Comparison of ENCODE assay signal across 17 cellular contexts in genomic region chr4:40201898-40202297, GRCh38. TPM values are rescaled to one million over a fixed set of nuclear protein-coding genes. Genes with fewer than 3 reads are reported as not detected.
DNase-seq lines count a peak whose midpoint lies in the region; ATAC-seq and TF ChIP-seq lines count a peak whose summit lies in the region.
"Had no signal": no experiment of that assay in that cellular context is flagged by ENCODE, and none has a peak within 500 bp of the region (broad histone marks: within the 10 kb centered on the region; RNA-seq: fewer than 3 reads in every experiment).

No MANE protein-coding gene starts in this region.

- no peak for TF ChIP-seq POLR2A in spleen (IDR thresholded peaks at IDR 0.05)

- H2AFZ ChIP-seq in Karpas-422 (ENCODE audit: low read length), result no peak overlapping the region

- H3K9me3 Mint-ChIP-seq in activated CD4-positive, alpha-beta T cell treated with anti-CD3 and anti-CD28 coated beads for 36 hours (ENCODE audit: low read depth), result no peaks in the 10 kb centered on the region
- H3K9me3 Mint-ChIP-seq in activated T-helper 2 cell treated with anti-CD3 and anti-CD28 coated beads, Interferon-gamma antibody, Interleukin-2, Interleukin-4, amounts not matched to agents 10 μg/mL and 5 μg/mL and 100 μg/mL, durations not matched to agents 14 hours and 24 hours and 36 hours, result no peaks in the 10 kb centered on the region
- H3K9me3 Mint-ChIP-seq: GM23338 had no signal

- H3K27me3 Mint-ChIP-seq in activated CD4-positive, alpha-beta T cell treated with anti-CD3 and anti-CD28 coated beads for 36 hours, result no peaks in the 10 kb centered on the region
- no peaks in the 10 kb centered on the region for H3K27me3 Mint-ChIP-seq in activated T-helper 2 cell treated with anti-CD3 and anti-CD28 coated beads, Interferon-gamma antibody, Interleukin-2, Interleukin-4, amounts not matched to agents 10 μg/mL and 5 μg/mL and 100 μg/mL, durations not matched to agents 14 hours and 24 hours and 36 hours (ENCODE audit: low read depth)

- no peaks in the 10 kb centered on the region for H3K9me3 ChIP-seq in Karpas-422 (ENCODE audit: low read length)
- H3K9me3 ChIP-seq in spleen, result no peaks in the 10 kb centered on the region
- H3K9me3 ChIP-seq: thoracic aorta had no signal

- H3K27ac ChIP-seq in Karpas-422 (ENCODE audit: low read length), result peak overlapping the region; percentile 98
- peak overlapping the region; percentile 51 to 94 (median 89) for H3K27ac ChIP-seq in spleen
- H3K27ac ChIP-seq: thoracic aorta had no signal

- DNase-seq in activated CD4-positive, alpha-beta T cell treated with anti-CD3 and anti-CD28 coated beads for 36 hours, result peak; percentile 33
- DNase-seq in activated CD4-positive, alpha-beta T cell treated with anti-CD3 and anti-CD28 coated beads, Interleukin-2, amount 50 U/mL, for 4 hours, result no peak
- DNase-seq in Karpas-422 (no peak), spleen (no peak), COLO829 (ENCODE audit: low spot score) (no peak), CD1c-positive myeloid dendritic cell (ENCODE audit: extremely low spot score) (no peak), NCI-H1105 treated with DMSO at 0.1 percent for 48 hours (lab: John Stamatoyannopoulos, UW) (no peak)
- DNase-seq in activated T-helper 2 cell treated with anti-CD3 and anti-CD28 coated beads, Interferon-gamma antibody, Interleukin-2, Interleukin-4, amounts not matched to agents 10 μg/mL and 5 μg/mL and 100 μg/mL, durations not matched to agents 14 hours and 24 hours and 36 hours (ENCODE audit: low spot score), result no peak
- DNase-seq: Calu3; NCI-H2081; NCI-H748 treated with DMSO at 0.1 percent for 48 hours; stimulated activated CD4-positive, alpha-beta T cell treated with anti-CD3 and anti-CD28 coated beads, Interleukin-12 subunit alpha, Interleukin-12 subunit beta, amount 100 ng/mL, for 4 hours had no signal

- peaks cover 9% of the 10 kb centered on the region; the same call in 1 of the 2 replicates for H3K36me3 ChIP-seq in Karpas-422 (ENCODE audit: insufficient read depth, low read length)
- peaks cover 0 to 5% (median 0%) of the 10 kb centered on the region in 6 donors for H3K36me3 ChIP-seq in spleen
- H3K36me3 ChIP-seq: thoracic aorta had no signal

- ATAC-seq in activated CD4-positive, alpha-beta T cell treated with anti-CD3 and anti-CD28 coated beads for 36 hours, result no peak
- ATAC-seq: GM23338, Right ventricle myocardium inferior had no signal

- CTCF ChIA-PET in activated CD4-positive, alpha-beta T cell treated with anti-CD3 and anti-CD28 coated beads for 36 hours (lab: Charles Lee), result interaction anchor here (1.4 to 1.6 kb wide), 2 partner anchors 108 to 115 kb away, joined by 5 to 6 read pairs; no protein-coding TSS in a partner anchor

- POLR2A ChIA-PET in activated CD4-positive, alpha-beta T cell treated with anti-CD3 and anti-CD28 coated beads for 36 hours (lab: Charles Lee), result interaction anchor here (0.8 to 1.1 kb wide), 3 partner anchors 9 to 36 kb away, joined by 3 to 4 read pairs (median 4); no protein-coding TSS in a partner anchor

- peak overlapping the region; percentile 87 for H3K4me3 ChIP-seq in Karpas-422 (ENCODE audit: low read length)
- H3K4me3 ChIP-seq in spleen, result peak overlapping the region in 6 of 8 donors; percentile 10 to 79 (median 56)
- H3K4me3 ChIP-seq: GM23338 had no signal

- no peaks in the 10 kb centered on the region for H3K9me2 ChIP-seq in Karpas-422 (replicated peaks; ENCODE audit: insufficient read depth, low read length)

- peaks cover 98% of the 10 kb centered on the region for H3K79me2 ChIP-seq in Karpas-422 (ENCODE audit: low read length)

- H4K20me1 ChIP-seq in Karpas-422 (ENCODE audit: insufficient read depth, low read depth, low read length), result no peaks in the 10 kb centered on the region; the same call in 1 of the 2 replicates

- peak overlapping the region; percentile 91 for H3K9ac ChIP-seq in Karpas-422 (ENCODE audit: low read length)

- WGBS in spleen, 5 donors, result 70 to 85% (median 74%) methylated on average over 4 of the region's 4 CpGs

- intact Hi-C loops in activated CD4-positive, alpha-beta T cell treated with anti-CD3 and anti-CD28 coated beads for 36 hours (cut with DNase I, micrococcal nuclease), result loop anchor here (2.0 to 10.0 kb wide), 6 partner anchors 49 to 1017 kb away; partner anchors contain the start of genes N4BP2 (in 1 of the 2) and WDR19 (in 1 of the 2)
- intact Hi-C loops in activated T-helper 2 cell treated with anti-CD3 and anti-CD28 coated beads, Interferon-gamma antibody, Interleukin-2, Interleukin-4, amounts not matched to agents 10 μg/mL and 5 μg/mL and 100 μg/mL, durations not matched to agents 14 hours and 24 hours and 36 hours (cut with micrococcal nuclease), result loop anchor here (1.0 to 10.0 kb wide), 9 partner anchors 17 to 745 kb away; partner anchors contain the start of genes LIAS, RPL9 and UBE2K
- intact Hi-C loops in spleen (cut with DNase I; ENCODE audit: low total_unique reads), result no loop called here

- peaks cover 41% of the 10 kb centered on the region for H3K4me1 Mint-ChIP-seq in activated CD4-positive, alpha-beta T cell treated with anti-CD3 and anti-CD28 coated beads for 36 hours
- peaks cover 53% of the 10 kb centered on the region for H3K4me1 Mint-ChIP-seq in activated T-helper 2 cell treated with anti-CD3 and anti-CD28 coated beads, Interferon-gamma antibody, Interleukin-2, Interleukin-4, amounts not matched to agents 10 μg/mL and 5 μg/mL and 100 μg/mL, durations not matched to agents 14 hours and 24 hours and 36 hours (ENCODE audit: low read depth)

- H3K4me3 Mint-ChIP-seq in activated CD4-positive, alpha-beta T cell treated with anti-CD3 and anti-CD28 coated beads for 36 hours, result peak overlapping the region; percentile 98
- peak overlapping the region; percentile 90 for H3K4me3 Mint-ChIP-seq in activated T-helper 2 cell treated with anti-CD3 and anti-CD28 coated beads, Interferon-gamma antibody, Interleukin-2, Interleukin-4, amounts not matched to agents 10 μg/mL and 5 μg/mL and 100 μg/mL, durations not matched to agents 14 hours and 24 hours and 36 hours (ENCODE audit: low read depth)
- H3K4me3 Mint-ChIP-seq: GM23338 had no signal

- TF ChIP-seq CTCF in spleen (IDR thresholded peaks at IDR 0.05 in 8 of 11, conservative IDR thresholded peaks at IDR 0.05 in 3 of 11), result no peak

- peak overlapping the region; percentile 98 for H3K4me2 ChIP-seq in Karpas-422 (ENCODE audit: low read depth, low read length, poor library complexity, severe bottlenecking)
- H3K4me2 ChIP-seq: GM23338 had no signal

- H3K27me3 ChIP-seq in Karpas-422 (ENCODE audit: low read length) (no peaks in the 10 kb centered on the region), spleen (replicated peaks in 1 of 7) (no peaks in the 10 kb centered on the region)

- H3K36me3 Mint-ChIP-seq in activated CD4-positive, alpha-beta T cell treated with anti-CD3 and anti-CD28 coated beads for 36 hours (ENCODE audit: low read depth), result peaks cover 87% of the 10 kb centered on the region
- peaks cover 91% of the 10 kb centered on the region for H3K36me3 Mint-ChIP-seq in activated T-helper 2 cell treated with anti-CD3 and anti-CD28 coated beads, Interferon-gamma antibody, Interleukin-2, Interleukin-4, amounts not matched to agents 10 μg/mL and 5 μg/mL and 100 μg/mL, durations not matched to agents 14 hours and 24 hours and 36 hours (ENCODE audit: low read depth)

- peak overlapping the region; percentile 100 for H3K27ac Mint-ChIP-seq in activated CD4-positive, alpha-beta T cell treated with anti-CD3 and anti-CD28 coated beads for 36 hours
- peak overlapping the region; percentile 94 for H3K27ac Mint-ChIP-seq in activated T-helper 2 cell treated with anti-CD3 and anti-CD28 coated beads, Interferon-gamma antibody, Interleukin-2, Interleukin-4, amounts not matched to agents 10 μg/mL and 5 μg/mL and 100 μg/mL, durations not matched to agents 14 hours and 24 hours and 36 hours
- H3K27ac Mint-ChIP-seq: GM23338 had no signal

- H3K4me1 ChIP-seq in Karpas-422 (ENCODE audit: low read length), result peaks cover 80% of the 10 kb centered on the region
- H3K4me1 ChIP-seq in spleen, result peaks cover 20 to 96% (median 50%) of the 10 kb centered on the region in 6 donors

RNA-seq across cellular contexts. Expression of gene RHOH, which starts 5.1 kb away (rescaled TPM):
- 10 to 100 TPM; 74.7 to 83.6 TPM for total RNA-seq in activated CD4-positive, alpha-beta T cell treated with anti-CD3 and anti-CD28 coated beads for 36 hours
- 39.5 and 68.4 TPM in 2 replicates for total RNA-seq in Karpas-422 (2014; rRNA removed; shearing (Covaris generic); ENCODE audit: low replicate concordance)
- 108 and 120 TPM in 2 replicates for total RNA-seq in activated T-helper 2 cell treated with anti-CD3 and anti-CD28 coated beads, Interferon-gamma antibody, Interleukin-2, Interleukin-4, amounts not matched to agents 10 μg/mL and 5 μg/mL and 100 μg/mL, durations not matched to agents 14 hours and 24 hours and 36 hours
- 100 to 1,000 TPM in 1 of 7 donors, 10 to 100 TPM in 6; 51.4 to 100 (median 72.0) TPM for total RNA-seq in spleen
- 100 to 1,000 TPM in 1 of 3 donors, 10 to 100 TPM in 2; 70.3 to 112 (median 76.6) TPM for polyA plus RNA-seq in spleen
- total RNA-seq: A172, Calu3, lung microvascular endothelial cell had no signal
